In the genomic region with DNA sequence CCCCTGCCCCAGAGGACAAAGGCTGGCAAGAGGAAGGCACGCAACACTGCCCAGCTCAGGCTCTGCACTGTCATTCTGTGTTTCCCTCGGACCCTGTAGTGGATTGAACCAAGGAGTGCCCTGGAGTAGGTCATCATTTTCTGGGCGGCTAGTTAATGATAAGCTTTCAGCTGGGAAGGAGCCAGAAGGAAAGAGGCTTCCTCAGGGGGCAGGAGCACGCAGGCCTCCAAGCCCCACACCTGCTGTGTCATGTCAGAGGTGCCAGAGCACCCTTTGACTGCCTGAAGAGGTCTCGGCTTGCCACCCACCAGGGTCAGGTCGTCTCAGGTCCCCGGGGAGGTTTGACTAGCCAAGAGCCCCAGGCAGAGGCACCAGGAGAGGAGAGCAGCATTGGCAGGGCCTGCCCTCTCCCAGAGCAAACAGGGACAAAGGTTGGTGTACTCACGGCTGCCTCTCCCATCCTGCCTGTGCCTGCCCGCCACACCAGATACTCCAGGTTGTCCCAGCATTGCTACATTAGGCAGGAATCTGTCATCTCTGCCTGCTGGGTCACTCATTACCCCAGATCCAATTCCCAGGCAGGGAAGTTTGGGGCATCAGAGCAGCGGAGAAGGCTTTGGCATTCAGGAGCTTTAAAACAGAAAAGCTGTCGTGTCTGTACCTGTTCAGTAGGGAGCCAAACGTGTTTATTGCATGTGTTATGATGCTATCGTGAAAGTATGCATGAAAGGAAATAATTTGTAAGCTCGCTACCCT, we compare ENCODE assay signal across 1 cellular context.
TF ChIP-seq lines count a peak whose summit lies in the region.

No MANE protein-coding gene starts in this region.

TF ChIP-seq in HepG2, 621 proteins besides CTCF, POLR2A, EP300 and RAD21 (continued from another document and continues in another):
- TF ChIP-seq, protein P1, sequence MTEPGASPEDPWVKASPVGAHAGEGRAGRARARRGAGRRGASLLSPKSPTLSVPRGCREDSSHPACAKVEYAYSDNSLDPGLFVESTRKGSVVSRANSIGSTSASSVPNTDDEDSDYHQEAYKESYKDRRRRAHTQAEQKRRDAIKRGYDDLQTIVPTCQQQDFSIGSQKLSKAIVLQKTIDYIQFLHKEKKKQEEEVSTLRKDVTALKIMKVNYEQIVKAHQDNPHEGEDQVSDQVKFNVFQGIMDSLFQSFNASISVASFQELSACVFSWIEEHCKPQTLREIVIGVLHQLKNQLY (CRISPR knock-in tag; IDR thresholded peaks at IDR 0.05) = 0 out of 2 replicates have a peak, but pooled peaks have one; percentile 34
- TF ChIP-seq YEATS2 (CRISPR knock-in tag; IDR thresholded peaks at IDR 0.05; ENCODE audit: borderline replicate concordance) (peak; percentile 58; the same call in 1 of the 2 replicates), ZNF775 (CRISPR knock-in tag; IDR thresholded peaks at IDR 0.05; ENCODE audit: borderline replicate concordance) (no peak), ZNF232 (CRISPR knock-in tag; IDR thresholded peaks at IDR 0.05; ENCODE audit: borderline replicate concordance) (no peak), DPF2 (CRISPR knock-in tag; IDR thresholded peaks at IDR 0.05; ENCODE audit: borderline replicate concordance, low read depth) (peak; percentile 34; the same call in 1 of the 2 replicates), MATR3 (CRISPR knock-in tag; IDR thresholded peaks at IDR 0.05) (no peak), GLI4 (CRISPR knock-in tag; IDR thresholded peaks at IDR 0.05; ENCODE audit: borderline replicate concordance) (no peak), ZBTB1 (CRISPR knock-in tag; IDR thresholded peaks at IDR 0.05; ENCODE audit: borderline replicate concordance) (no peak), SP4 (CRISPR knock-in tag; IDR thresholded peaks at IDR 0.05) (0 out of 2 replicates have a peak, but pooled peaks have one; percentile 40), NFE2L1 (CRISPR knock-in tag; IDR thresholded peaks at IDR 0.05; ENCODE audit: borderline replicate concordance) (no peak), KAT7 (CRISPR knock-in tag; IDR thresholded peaks at IDR 0.05; ENCODE audit: borderline replicate concordance) (0 out of 2 replicates have a peak, but pooled peaks have one; percentile 57), NR2F6 (IDR thresholded peaks at IDR 0.05) (0 out of 2 replicates have a peak, but pooled peaks have one; percentile 50), NR2F6 (CRISPR knock-in tag; IDR thresholded peaks at IDR 0.05) (peak; percentile 68), PLRG1 (conservative IDR thresholded peaks at IDR 0.05) (no peak), ZNF350 (CRISPR knock-in tag; IDR thresholded peaks at IDR 0.05; ENCODE audit: borderline replicate concordance, low read depth) (peak; percentile 86; the same call in 1 of the 2 replicates), TRIM24 (CRISPR knock-in tag; IDR thresholded peaks at IDR 0.05) (no peak), HMG20A (CRISPR knock-in tag; IDR thresholded peaks at IDR 0.05; ENCODE audit: borderline replicate concordance) (0 out of 2 replicates have a peak, but pooled peaks have one; percentile 38), FOXA1 (IDR thresholded peaks at IDR 0.05) (no peak), FOXA1 (CRISPR knock-in tag; IDR thresholded peaks at IDR 0.05) (peak; percentile 81), ZNF501 (CRISPR knock-in tag; IDR thresholded peaks at IDR 0.05) (peak; percentile 75), ZNF772 (CRISPR knock-in tag; IDR thresholded peaks at IDR 0.05) (peak; percentile 95), ATF7-NPFF (CRISPR knock-in tag; IDR thresholded peaks at IDR 0.05; ENCODE audit: low read depth) (no peak), KMT2B (CRISPR knock-in tag; IDR thresholded peaks at IDR 0.05) (0 out of 2 replicates have a peak, but pooled peaks have one; percentile 33), HCFC1 (IDR thresholded peaks at IDR 0.05; ENCODE audit: low read depth, low read length) (no peak), HNRNPH1 (optimal IDR thresholded peaks at IDR 0.05; ENCODE audit: low read depth, low read length) (no peak), FOXP1 (IDR thresholded peaks at IDR 0.05) (no peak), FOXP1 (CRISPR knock-in tag; IDR thresholded peaks at IDR 0.05) (peak; percentile 44), ZNF367 (CRISPR knock-in tag; IDR thresholded peaks at IDR 0.05; ENCODE audit: borderline replicate concordance) (no peak), SIN3B (IDR thresholded peaks at IDR 0.05; ENCODE audit: low read length) (no peak), TSC22D2 (CRISPR knock-in tag; IDR thresholded peaks at IDR 0.05; ENCODE audit: borderline replicate concordance) (no peak), YY1 (IDR thresholded peaks at IDR 0.05; ENCODE audit: insufficient read depth, insufficient replicate concordance, low read depth, low read length) (no peak), ZFY (CRISPR knock-in tag; IDR thresholded peaks at IDR 0.05) (peak; percentile 74), ZNF44 (CRISPR knock-in tag; IDR thresholded peaks at IDR 0.05) (no peak), TCF7L2 (IDR thresholded peaks at IDR 0.05; ENCODE audit: low read depth, low read length) (no peak), TP53 (CRISPR knock-in tag; conservative IDR thresholded peaks at IDR 0.05) (peak; percentile 14; the same call in 1 of the 2 replicates), TBX3 (IDR thresholded peaks at IDR 0.05; ENCODE audit: borderline replicate concordance) (peak; percentile 40; the same call in 1 of the 2 replicates), ZNF230 (CRISPR knock-in tag; IDR thresholded peaks at IDR 0.05) (0 out of 2 replicates have a peak, but pooled peaks have one; percentile 23), CHCHD3 (CRISPR knock-in tag; IDR thresholded peaks at IDR 0.05) (no peak), ASH2L (IDR thresholded peaks at IDR 0.05; ENCODE audit: insufficient read length, low read depth, low read length) (peak; percentile 80), ZKSCAN8 (CRISPR knock-in tag; IDR thresholded peaks at IDR 0.05; ENCODE audit: borderline replicate concordance) (peak; percentile 47; the same call in 1 of the 2 replicates)
- TF ChIP-seq, protein P2, sequence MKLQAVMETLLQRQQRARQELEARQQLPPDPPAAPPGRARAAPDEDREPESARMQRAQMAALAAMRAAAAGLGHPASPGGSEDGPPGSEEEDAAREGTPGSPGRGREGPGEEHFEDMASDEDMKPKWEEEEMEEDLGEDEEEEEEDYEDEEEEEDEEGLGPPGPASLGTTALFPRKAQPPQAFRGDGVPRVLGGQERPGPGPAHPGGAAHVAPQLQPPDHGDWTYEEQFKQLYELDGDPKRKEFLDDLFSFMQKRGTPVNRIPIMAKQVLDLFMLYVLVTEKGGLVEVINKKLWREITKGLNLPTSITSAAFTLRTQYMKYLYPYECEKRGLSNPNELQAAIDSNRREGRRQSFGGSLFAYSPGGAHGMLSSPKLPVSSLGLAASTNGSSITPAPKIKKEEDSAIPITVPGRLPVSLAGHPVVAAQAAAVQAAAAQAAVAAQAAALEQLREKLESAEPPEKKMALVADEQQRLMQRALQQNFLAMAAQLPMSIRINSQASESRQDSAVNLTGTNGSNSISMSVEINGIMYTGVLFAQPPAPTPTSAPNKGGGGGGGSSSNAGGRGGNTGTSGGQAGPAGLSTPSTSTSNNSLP (IDR thresholded peaks at IDR 0.05; ENCODE audit: low read depth, low read length) = no peak; the same call in 1 of the 2 replicates
- TF ChIP-seq, protein P3, sequence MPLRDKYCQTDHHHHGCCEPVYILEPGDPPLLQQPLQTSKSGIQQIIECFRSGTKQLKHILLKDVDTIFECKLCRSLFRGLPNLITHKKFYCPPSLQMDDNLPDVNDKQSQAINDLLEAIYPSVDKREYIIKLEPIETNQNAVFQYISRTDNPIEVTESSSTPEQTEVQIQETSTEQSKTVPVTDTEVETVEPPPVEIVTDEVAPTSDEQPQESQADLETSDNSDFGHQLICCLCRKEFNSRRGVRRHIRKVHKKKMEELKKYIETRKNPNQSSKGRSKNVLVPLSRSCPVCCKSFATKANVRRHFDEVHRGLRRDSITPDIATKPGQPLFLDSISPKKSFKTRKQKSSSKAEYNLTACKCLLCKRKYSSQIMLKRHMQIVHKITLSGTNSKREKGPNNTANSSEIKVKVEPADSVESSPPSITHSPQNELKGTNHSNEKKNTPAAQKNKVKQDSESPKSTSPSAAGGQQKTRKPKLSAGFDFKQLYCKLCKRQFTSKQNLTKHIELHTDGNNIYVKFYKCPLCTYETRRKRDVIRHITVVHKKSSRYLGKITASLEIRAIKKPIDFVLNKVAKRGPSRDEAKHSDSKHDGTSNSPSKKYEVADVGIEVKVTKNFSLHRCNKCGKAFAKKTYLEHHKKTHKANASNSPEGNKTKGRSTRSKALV (CRISPR knock-in tag; IDR thresholded peaks at IDR 0.05) = peak; percentile 75; the same call in 1 of the 2 replicates
- TF ChIP-seq, protein P4, sequence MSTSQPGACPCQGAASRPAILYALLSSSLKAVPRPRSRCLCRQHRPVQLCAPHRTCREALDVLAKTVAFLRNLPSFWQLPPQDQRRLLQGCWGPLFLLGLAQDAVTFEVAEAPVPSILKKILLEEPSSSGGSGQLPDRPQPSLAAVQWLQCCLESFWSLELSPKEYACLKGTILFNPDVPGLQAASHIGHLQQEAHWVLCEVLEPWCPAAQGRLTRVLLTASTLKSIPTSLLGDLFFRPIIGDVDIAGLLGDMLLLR (CRISPR knock-in tag; IDR thresholded peaks at IDR 0.05) = no peak
- TF ChIP-seq, protein P5, sequence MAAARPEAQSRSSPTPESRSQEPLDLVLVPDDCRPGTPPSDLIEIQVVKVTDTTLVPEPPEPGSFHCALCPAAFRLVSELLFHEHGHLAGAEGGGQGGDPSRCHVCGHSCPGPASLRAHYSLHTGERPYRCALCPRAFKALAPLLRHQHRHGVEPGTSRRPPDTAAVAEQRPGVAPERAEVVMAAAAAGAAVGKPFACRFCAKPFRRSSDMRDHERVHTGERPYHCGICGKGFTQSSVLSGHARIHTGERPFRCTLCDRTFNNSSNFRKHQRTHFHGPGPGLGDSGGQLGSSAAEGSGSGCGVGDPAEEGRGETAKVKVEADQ (CRISPR knock-in tag; IDR thresholded peaks at IDR 0.05; ENCODE audit: borderline replicate concordance) = 0 out of 2 replicates have a peak, but pooled peaks have one; percentile 21
- TF ChIP-seq, protein P6, sequence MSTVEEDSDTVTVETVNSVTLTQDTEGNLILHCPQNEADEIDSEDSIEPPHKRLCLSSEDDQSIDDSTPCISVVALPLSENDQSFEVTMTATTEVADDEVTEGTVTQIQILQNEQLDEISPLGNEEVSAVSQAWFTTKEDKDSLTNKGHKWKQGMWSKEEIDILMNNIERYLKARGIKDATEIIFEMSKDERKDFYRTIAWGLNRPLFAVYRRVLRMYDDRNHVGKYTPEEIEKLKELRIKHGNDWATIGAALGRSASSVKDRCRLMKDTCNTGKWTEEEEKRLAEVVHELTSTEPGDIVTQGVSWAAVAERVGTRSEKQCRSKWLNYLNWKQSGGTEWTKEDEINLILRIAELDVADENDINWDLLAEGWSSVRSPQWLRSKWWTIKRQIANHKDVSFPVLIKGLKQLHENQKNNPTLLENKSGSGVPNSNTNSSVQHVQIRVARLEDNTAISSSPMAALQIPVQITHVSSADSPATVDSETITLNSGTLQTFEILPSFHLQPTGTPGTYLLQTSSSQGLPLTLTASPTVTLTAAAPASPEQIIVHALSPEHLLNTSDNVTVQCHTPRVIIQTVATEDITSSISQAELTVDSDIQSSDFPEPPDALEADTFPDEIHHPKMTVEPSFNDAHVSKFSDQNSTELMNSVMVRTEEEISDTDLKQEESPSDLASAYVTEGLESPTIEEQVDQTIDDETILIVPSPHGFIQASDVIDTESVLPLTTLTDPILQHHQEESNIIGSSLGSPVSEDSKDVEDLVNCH (CRISPR knock-in tag; IDR thresholded peaks at IDR 0.05) = no peak
- TF ChIP-seq, protein P7, sequence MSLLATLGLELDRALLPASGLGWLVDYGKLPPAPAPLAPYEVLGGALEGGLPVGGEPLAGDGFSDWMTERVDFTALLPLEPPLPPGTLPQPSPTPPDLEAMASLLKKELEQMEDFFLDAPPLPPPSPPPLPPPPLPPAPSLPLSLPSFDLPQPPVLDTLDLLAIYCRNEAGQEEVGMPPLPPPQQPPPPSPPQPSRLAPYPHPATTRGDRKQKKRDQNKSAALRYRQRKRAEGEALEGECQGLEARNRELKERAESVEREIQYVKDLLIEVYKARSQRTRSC (CRISPR knock-in tag; IDR thresholded peaks at IDR 0.05; ENCODE audit: low read depth) = no peak
- TF ChIP-seq, protein P8, sequence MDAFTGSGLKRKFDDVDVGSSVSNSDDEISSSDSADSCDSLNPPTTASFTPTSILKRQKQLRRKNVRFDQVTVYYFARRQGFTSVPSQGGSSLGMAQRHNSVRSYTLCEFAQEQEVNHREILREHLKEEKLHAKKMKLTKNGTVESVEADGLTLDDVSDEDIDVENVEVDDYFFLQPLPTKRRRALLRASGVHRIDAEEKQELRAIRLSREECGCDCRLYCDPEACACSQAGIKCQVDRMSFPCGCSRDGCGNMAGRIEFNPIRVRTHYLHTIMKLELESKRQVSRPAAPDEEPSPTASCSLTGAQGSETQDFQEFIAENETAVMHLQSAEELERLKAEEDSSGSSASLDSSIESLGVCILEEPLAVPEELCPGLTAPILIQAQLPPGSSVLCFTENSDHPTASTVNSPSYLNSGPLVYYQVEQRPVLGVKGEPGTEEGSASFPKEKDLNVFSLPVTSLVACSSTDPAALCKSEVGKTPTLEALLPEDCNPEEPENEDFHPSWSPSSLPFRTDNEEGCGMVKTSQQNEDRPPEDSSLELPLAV (CRISPR knock-in tag; conservative IDR thresholded peaks at IDR 0.05; ENCODE audit: low read depth) = no peak
- TF ChIP-seq, protein P9, sequence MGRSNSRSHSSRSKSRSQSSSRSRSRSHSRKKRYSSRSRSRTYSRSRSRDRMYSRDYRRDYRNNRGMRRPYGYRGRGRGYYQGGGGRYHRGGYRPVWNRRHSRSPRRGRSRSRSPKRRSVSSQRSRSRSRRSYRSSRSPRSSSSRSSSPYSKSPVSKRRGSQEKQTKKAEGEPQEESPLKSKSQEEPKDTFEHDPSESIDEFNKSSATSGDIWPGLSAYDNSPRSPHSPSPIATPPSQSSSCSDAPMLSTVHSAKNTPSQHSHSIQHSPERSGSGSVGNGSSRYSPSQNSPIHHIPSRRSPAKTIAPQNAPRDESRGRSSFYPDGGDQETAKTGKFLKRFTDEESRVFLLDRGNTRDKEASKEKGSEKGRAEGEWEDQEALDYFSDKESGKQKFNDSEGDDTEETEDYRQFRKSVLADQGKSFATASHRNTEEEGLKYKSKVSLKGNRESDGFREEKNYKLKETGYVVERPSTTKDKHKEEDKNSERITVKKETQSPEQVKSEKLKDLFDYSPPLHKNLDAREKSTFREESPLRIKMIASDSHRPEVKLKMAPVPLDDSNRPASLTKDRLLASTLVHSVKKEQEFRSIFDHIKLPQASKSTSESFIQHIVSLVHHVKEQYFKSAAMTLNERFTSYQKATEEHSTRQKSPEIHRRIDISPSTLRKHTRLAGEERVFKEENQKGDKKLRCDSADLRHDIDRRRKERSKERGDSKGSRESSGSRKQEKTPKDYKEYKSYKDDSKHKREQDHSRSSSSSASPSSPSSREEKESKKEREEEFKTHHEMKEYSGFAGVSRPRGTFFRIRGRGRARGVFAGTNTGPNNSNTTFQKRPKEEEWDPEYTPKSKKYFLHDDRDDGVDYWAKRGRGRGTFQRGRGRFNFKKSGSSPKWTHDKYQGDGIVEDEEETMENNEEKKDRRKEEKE (IDR thresholded peaks at IDR 0.05) = no peak
- TF ChIP-seq, protein P10, sequence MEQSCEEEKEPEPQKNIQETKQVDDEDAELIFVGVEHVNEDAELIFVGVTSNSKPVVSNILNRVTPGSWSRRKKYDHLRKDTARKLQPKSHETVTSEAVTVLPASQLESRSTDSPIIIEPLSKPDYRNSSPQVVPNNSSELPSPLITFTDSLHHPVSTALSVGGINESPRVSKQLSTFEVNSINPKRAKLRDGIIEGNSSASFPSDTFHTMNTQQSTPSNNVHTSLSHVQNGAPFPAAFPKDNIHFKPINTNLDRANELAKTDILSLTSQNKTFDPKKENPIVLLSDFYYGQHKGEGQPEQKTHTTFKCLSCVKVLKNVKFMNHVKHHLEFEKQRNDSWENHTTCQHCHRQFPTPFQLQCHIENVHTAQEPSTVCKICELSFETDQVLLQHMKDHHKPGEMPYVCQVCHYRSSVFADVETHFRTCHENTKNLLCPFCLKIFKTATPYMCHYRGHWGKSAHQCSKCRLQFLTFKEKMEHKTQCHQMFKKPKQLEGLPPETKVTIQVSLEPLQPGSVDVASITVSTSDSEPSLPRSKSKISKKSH (CRISPR knock-in tag; IDR thresholded peaks at IDR 0.05; ENCODE audit: borderline replicate concordance) = peak; percentile 64; the same call in 1 of the 2 replicates
